Comparison of ENCODE assay signal across 35 cellular contexts in genomic region chr14:62409185-62409584, GRCh38.
"Had no signal": no experiment of that assay in that cellular context is flagged by ENCODE, and none has a peak within 500 bp of the region (broad histone marks: within the 10 kb centered on the region; RNA-seq: fewer than 3 reads in every experiment).

No MANE protein-coding gene starts in this region.

- H3K4me1 Mint-ChIP-seq: endodermal cell; nephron progenitor cell; stimulated activated memory B cell treated with anti-CD40 and anti-IgM and Interleukin-4, amounts not matched to agents 10 μg/mL and 1 μg/mL and 100 μg/mL, for 72 hours; stimulated activated naive CD8-positive, alpha-beta T cell treated with anti-CD3 and anti-CD28 coated beads, Interleukin-15, amount 100 ng/mL, for 72 hours had no signal

- H3K36me3 ChIP-seq: adrenal gland, brain microvascular endothelial cell, esophagus squamous epithelium, heart right ventricle, neutrophil, pancreas, prostate gland, vagina had no signal

- H3K4me3 ChIP-seq: adrenal gland, esophagus squamous epithelium, heart right ventricle, pancreas, prostate gland, skin epidermis, vagina had no signal

- H3K27ac ChIP-seq: adrenal gland, brain microvascular endothelial cell, esophagus squamous epithelium, heart right ventricle, neutrophil, pancreas, prostate gland, skin epidermis, vagina, VCaP had no signal

- DNase-seq: activated CD4-positive, alpha-beta T cell treated with anti-CD3 and anti-CD28 coated beads for 48 hours; activated CD4-positive, alpha-beta T cell treated with anti-CD3 and anti-CD28 coated beads, Interleukin-2, amount 50 U/mL, for 48 hours; activated CD8-positive, alpha-beta memory T cell treated with anti-CD3 and anti-CD28 coated beads for 24 hours; activated effector memory CD4-positive, alpha-beta T cell treated with Interleukin-2 at 50 U/mL for 16 hours; activated naive CD4-positive, alpha-beta T cell treated with Interleukin-2 at 50 U/mL for 16 hours; adrenal gland; aorta; central memory CD4-positive, alpha-beta T cell; endodermal cell; esophagus squamous epithelium; foreskin melanocyte; heart right ventricle; islet precursor cell; left ventricle myocardium superior; nephron progenitor cell; pancreas; retina; stimulated activated CD4-positive, alpha-beta T cell treated with anti-CD3 and anti-CD28 coated beads, Interleukin-1b, Interleukin-23, amount 100 ng/mL, for 48 hours; stimulated activated CD4-positive, alpha-beta T cell treated with anti-CD3 and anti-CD28 coated beads, Interleukin-4, amount 100 ng/mL, for 4 hours; stimulated activated CD8-positive, alpha-beta memory T cell treated with anti-CD3 and anti-CD28 coated beads, Interleukin-4, amount 100 ng/mL, for 48 hours; stimulated activated naive CD8-positive, alpha-beta T cell treated with anti-CD3 and anti-CD28 coated beads, Interleukin-15, amount 100 ng/mL, for 72 hours; substantia nigra; T-helper 9 cell had no signal

- ATAC-seq: activated CD4-positive, CD25-positive, alpha-beta regulatory T cell treated with anti-CD3 and anti-CD28 coated beads, Interleukin-2, amount 50 U/mL, for 24 hours; heart right ventricle; left ventricle myocardium superior; pancreas; sciatic nerve; stimulated activated memory B cell treated with anti-CD40 and anti-IgM and Interleukin-4, amounts not matched to agents 10 μg/mL and 1 μg/mL and 100 μg/mL, for 72 hours; stimulated activated naive CD8-positive, alpha-beta T cell treated with anti-CD3 and anti-CD28 coated beads, Interleukin-15, amount 100 ng/mL, for 72 hours had no signal

- H3K36me3 Mint-ChIP-seq: activated naive CD8-positive, alpha-beta T cell; stimulated activated memory B cell treated with anti-CD40 and anti-IgM and Interleukin-4, amounts not matched to agents 10 μg/mL and 1 μg/mL and 100 μg/mL, for 72 hours; type B pancreatic cell had no signal

- H3K9me3 ChIP-seq: adrenal gland, esophagus squamous epithelium, heart right ventricle, neutrophil, pancreas, prostate gland, vagina had no signal

- H3K9me3 Mint-ChIP-seq: endodermal cell; stimulated activated memory B cell treated with anti-CD40 and anti-IgM and Interleukin-4, amounts not matched to agents 10 μg/mL and 1 μg/mL and 100 μg/mL, for 72 hours; stimulated activated naive CD8-positive, alpha-beta T cell treated with anti-CD3 and anti-CD28 coated beads, Interleukin-15, amount 100 ng/mL, for 72 hours; type B pancreatic cell had no signal

- H3K4me3 Mint-ChIP-seq: activated naive CD8-positive, alpha-beta T cell; dendritic cell treated with granulocyte-macrophage colony-stimulating factor and Interleukin-4, amounts not matched to agents 40 ng/mL and 50 ng/mL, for 4 days; endodermal cell; nephron progenitor cell; stimulated activated memory B cell treated with anti-CD40 and anti-IgM and Interleukin-4, amounts not matched to agents 10 μg/mL and 1 μg/mL and 100 μg/mL, for 72 hours; stimulated activated naive CD8-positive, alpha-beta T cell treated with anti-CD3 and anti-CD28 coated beads, Interleukin-15, amount 100 ng/mL, for 72 hours; type B pancreatic cell had no signal

- H3K27ac Mint-ChIP-seq: activated naive CD8-positive, alpha-beta T cell; dendritic cell treated with granulocyte-macrophage colony-stimulating factor and Interleukin-4, amounts not matched to agents 40 ng/mL and 50 ng/mL, for 4 days; endodermal cell; nephron progenitor cell; stimulated activated memory B cell treated with anti-CD40 and anti-IgM and Interleukin-4, amounts not matched to agents 10 μg/mL and 1 μg/mL and 100 μg/mL, for 72 hours; stimulated activated naive CD8-positive, alpha-beta T cell treated with anti-CD3 and anti-CD28 coated beads, Interleukin-15, amount 100 ng/mL, for 72 hours; type B pancreatic cell had no signal

- H3K4me1 ChIP-seq: adrenal gland, esophagus squamous epithelium, heart right ventricle, pancreas, prostate gland, vagina had no signal

- H3K27me3 Mint-ChIP-seq: activated naive CD8-positive, alpha-beta T cell; dendritic cell treated with granulocyte-macrophage colony-stimulating factor and Interleukin-4, amounts not matched to agents 40 ng/mL and 50 ng/mL, for 4 days; stimulated activated memory B cell treated with anti-CD40 and anti-IgM and Interleukin-4, amounts not matched to agents 10 μg/mL and 1 μg/mL and 100 μg/mL, for 72 hours; stimulated activated naive CD8-positive, alpha-beta T cell treated with anti-CD3 and anti-CD28 coated beads, Interleukin-15, amount 100 ng/mL, for 72 hours; type B pancreatic cell had no signal

- H3K27me3 ChIP-seq: adrenal gland, brain microvascular endothelial cell, esophagus squamous epithelium, neutrophil, vagina had no signal
